ENCODE assay signal across 12 cellular contexts in the genomic region with DNA sequence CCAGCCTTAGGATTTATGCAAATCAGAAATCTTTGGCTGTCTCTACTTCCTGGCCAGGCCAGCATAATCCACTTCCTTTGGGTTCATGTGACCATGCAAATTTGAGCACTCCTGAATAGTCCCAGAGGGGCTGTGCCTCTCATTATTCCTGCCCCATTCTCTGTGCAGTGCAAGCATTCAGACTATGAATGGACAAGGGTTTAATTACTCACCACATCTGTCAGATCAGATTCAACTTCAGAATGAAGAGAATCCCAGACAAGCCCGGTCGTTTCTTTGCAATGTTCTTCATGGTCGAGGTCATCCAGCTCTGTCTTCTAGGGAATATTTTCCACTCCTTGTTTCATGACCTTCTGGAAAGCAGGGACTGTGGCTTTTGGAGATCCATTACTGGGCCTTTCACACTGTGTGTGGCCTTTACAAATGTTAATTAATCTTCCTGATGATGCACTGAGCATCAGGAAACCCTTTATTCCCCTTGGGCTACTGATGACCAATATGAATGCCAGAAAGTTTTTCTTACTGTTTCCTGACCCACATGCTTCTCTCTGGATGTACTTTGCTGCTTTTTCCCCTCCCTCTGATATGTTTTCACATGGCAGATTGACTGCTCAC.
A peak's percentile ranks its signal among the peaks of the same experiment; 100 is the strongest.
DNase-seq lines count a peak whose midpoint lies in the region; ATAC-seq and TF ChIP-seq lines count a peak whose summit lies in the region.
"Had no signal": no experiment of that assay in that cellular context is flagged by ENCODE, and none has a peak within 500 bp of the region (broad histone marks: within the 10 kb centered on the region; RNA-seq: fewer than 3 reads in every experiment).

No MANE protein-coding gene starts in this region.

- H3K36me3 Mint-ChIP-seq in effector memory CD8-positive, alpha-beta T cell (ENCODE audit: insufficient read depth), result peaks cover 4% of the 10 kb centered on the region
- H3K36me3 Mint-ChIP-seq: type B pancreatic cell had no signal

- ATAC-seq in GM18870 (IDR thresholded peaks at IDR 0.05; ENCODE audit: unreplicated experiment), result no peak
- no peak for ATAC-seq in GM18868 (IDR thresholded peaks at IDR 0.05; ENCODE audit: unreplicated experiment)
- ATAC-seq in effector memory CD8-positive, alpha-beta T cell (replicated peaks), result no peak
- ATAC-seq: activated naive CD8-positive, alpha-beta T cell treated with anti-CD3 and anti-CD28 coated beads, Interleukin-2, amount 50 U/mL, for 24 hours had no signal

- H3K9ac ChIP-seq in BLaER1 treated with 17β-estradiol and CSF1 and Interleukin-3, amounts not matched to agents 10 nM and 100 nM, result no peak overlapping the region; a peak in 1 of 22 replicates

- in situ Hi-C loops in HAP-1 (cut with MboI; ENCODE audit: low sequenced_read_pairs), result no loop called here

- no peaks in the 10 kb centered on the region for H3K9me3 Mint-ChIP-seq in effector memory CD8-positive, alpha-beta T cell
- H3K9me3 Mint-ChIP-seq: activated naive CD8-positive, alpha-beta T cell treated with anti-CD3 and anti-CD28 coated beads, Interleukin-2, amount 50 U/mL, for 24 hours; CD4-positive, CD25-positive, alpha-beta regulatory T cell; type B pancreatic cell had no signal

- H3K27ac Mint-ChIP-seq in effector memory CD8-positive, alpha-beta T cell, result peak overlapping the region in 1 of 2 donors; percentile 29
- H3K27ac Mint-ChIP-seq: activated naive CD8-positive, alpha-beta T cell treated with anti-CD3 and anti-CD28 coated beads, Interleukin-2, amount 50 U/mL, for 24 hours; type B pancreatic cell had no signal

- no peaks in the 10 kb centered on the region for H3K9me2 ChIP-seq in hepatocyte (replicated peaks; ENCODE audit: insufficient read depth)

- DNase-seq in HAP-1 (ENCODE audit: low spot score in 2 of 2) (peak; percentile 87 to 97), RKO (ENCODE audit: low spot score) (peak; percentile 1), hepatocyte (ENCODE audit: low spot score) (no peak), cerebellar nuclear complex (lab: John Stamatoyannopoulos, UW) (no peak)
- DNase-seq in effector memory CD8-positive, alpha-beta T cell, result no peak
- DNase-seq: activated naive CD8-positive, alpha-beta T cell treated with anti-CD3 and anti-CD28 coated beads, Interleukin-2, amount 50 U/mL, for 24 hours; CD4-positive, CD25-positive, alpha-beta regulatory T cell had no signal

- H3K27me3 Mint-ChIP-seq in effector memory CD8-positive, alpha-beta T cell, result no peaks in the 10 kb centered on the region
- H3K27me3 Mint-ChIP-seq: activated naive CD8-positive, alpha-beta T cell treated with anti-CD3 and anti-CD28 coated beads, Interleukin-2, amount 50 U/mL, for 24 hours; CD4-positive, CD25-positive, alpha-beta regulatory T cell; type B pancreatic cell had no signal

- no peak overlapping the region for H2AFZ ChIP-seq in hepatocyte

- no peak overlapping the region for H3K4me3 Mint-ChIP-seq in effector memory CD8-positive, alpha-beta T cell
- H3K4me3 Mint-ChIP-seq: activated naive CD8-positive, alpha-beta T cell treated with anti-CD3 and anti-CD28 coated beads, Interleukin-2, amount 50 U/mL, for 24 hours; CD4-positive, CD25-positive, alpha-beta regulatory T cell; type B pancreatic cell had no signal

- 78% methylated on average over 3 of the region's 3 CpGs for WGBS in hepatocyte (ENCODE audit: low lambda C conversion rate, missing lambda C conversion rate)

- no peak overlapping the region for H3K4me3 ChIP-seq in BLaER1 treated with 17β-estradiol and CSF1 and Interleukin-3, amounts not matched to agents 10 nM and 100 nM
- H3K4me3 ChIP-seq in HAP-1, result no peak overlapping the region
- no peak overlapping the region for H3K4me3 ChIP-seq in hepatocyte

- peaks cover 9 to 32% (median 15%) of the 10 kb centered on the region in 10 experiments for H3K4me1 ChIP-seq in BLaER1 treated with 17β-estradiol and CSF1 and Interleukin-3, amounts not matched to agents 10 nM and 100 nM
- H3K4me1 ChIP-seq in HAP-1 (peaks cover 16% of the 10 kb centered on the region), hepatocyte (ENCODE audit: insufficient read depth) (peaks cover 37% of the 10 kb centered on the region)

- peaks cover 0 to 14% (median 0%) of the 10 kb centered on the region in 11 experiments; a peak in 5 of 22 replicates for H3K36me3 ChIP-seq in BLaER1 treated with 17β-estradiol and CSF1 and Interleukin-3, amounts not matched to agents 10 nM and 100 nM
- H3K36me3 ChIP-seq in HAP-1 (replicated peaks) (no peaks in the 10 kb centered on the region), hepatocyte (replicated peaks; ENCODE audit: insufficient read depth, low read depth) (no peaks in the 10 kb centered on the region)

- H3K4me1 Mint-ChIP-seq in effector memory CD8-positive, alpha-beta T cell (ENCODE audit: low read depth in 2 of 2), result peaks cover 0 to 4% of the 10 kb centered on the region in 2 donors
- H3K4me1 Mint-ChIP-seq: activated naive CD8-positive, alpha-beta T cell treated with anti-CD3 and anti-CD28 coated beads, Interleukin-2, amount 50 U/mL, for 24 hours had no signal

- H3K27ac ChIP-seq in BLaER1 treated with 17β-estradiol and CSF1 and Interleukin-3, amounts not matched to agents 10 nM and 100 nM, result peak overlapping the region in 2 of 11 experiments; percentile 11 to 41; a peak in 3 of 22 replicates
- peak overlapping the region; percentile 2 for H3K27ac ChIP-seq in hepatocyte
- H3K27ac ChIP-seq: VCaP had no signal

- no peaks in the 10 kb centered on the region for H3K9me3 ChIP-seq in BLaER1 treated with 17β-estradiol and CSF1 and Interleukin-3, amounts not matched to agents 10 nM and 100 nM (replicated peaks in 1 of 11)
- H3K9me3 ChIP-seq in HAP-1, result no peaks in the 10 kb centered on the region
- H3K9me3 ChIP-seq in hepatocyte (ENCODE audit: low read depth), result no peaks in the 10 kb centered on the region

- H3K4me2 ChIP-seq in BLaER1 treated with 17β-estradiol and CSF1 and Interleukin-3, amounts not matched to agents 10 nM and 100 nM, result peak overlapping the region; percentile 15 to 77 (median 54); a peak in 20 of 22 replicates
- no peak overlapping the region for H3K4me2 ChIP-seq in hepatocyte

- H4K20me1 ChIP-seq in BLaER1 treated with 17β-estradiol and CSF1 and Interleukin-3, amounts not matched to agents 10 nM and 100 nM, result no peaks in the 10 kb centered on the region
- no peaks in the 10 kb centered on the region for H4K20me1 ChIP-seq in hepatocyte (ENCODE audit: insufficient read depth, poor library complexity, severe bottlenecking)

- H3K27me3 ChIP-seq in BLaER1 treated with 17β-estradiol and CSF1 and Interleukin-3, amounts not matched to agents 10 nM and 100 nM, result no peaks in the 10 kb centered on the region
- H3K27me3 ChIP-seq in HAP-1 (ENCODE audit: low read depth) (no peaks in the 10 kb centered on the region), hepatocyte (no peaks in the 10 kb centered on the region)

- no peaks in the 10 kb centered on the region for H3K79me2 ChIP-seq in hepatocyte

- no peak for TF ChIP-seq CTCF in hepatocyte (IDR thresholded peaks at IDR 0.05; ENCODE audit: poor library complexity)

Comparison
In these comparisons a context has a peak if more than half of its experiments do, and no peak if none do; other contexts are left out.
1. DNase-seq: peak in HAP-1 (2 of 2) and RKO (single experiment); none in hepatocyte (single experiment), cerebellar nuclear complex (0 of 2) and effector memory CD8-positive, alpha-beta T cell (0 of 3).